In the genomic region with DNA sequence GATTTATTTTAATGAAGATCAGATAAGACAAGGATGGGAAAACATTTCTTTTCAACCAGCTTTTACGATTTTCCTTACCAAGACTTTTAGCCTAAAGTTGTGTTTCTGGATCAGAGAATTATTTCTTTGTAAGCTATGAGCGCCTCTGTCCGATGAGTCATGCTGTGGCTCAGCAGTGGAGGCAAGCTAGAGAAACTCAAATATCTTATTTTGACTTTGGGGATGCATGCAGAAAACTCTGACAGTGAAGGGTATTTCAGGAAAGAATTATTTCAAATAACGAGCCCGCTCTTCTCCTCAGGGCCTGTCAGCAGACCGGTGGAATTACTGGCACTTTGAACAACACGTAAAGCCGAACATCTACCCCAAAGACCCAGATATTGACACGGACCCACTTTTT, we compare ENCODE assay signal across 29 cellular contexts.
DNase-seq lines count a peak whose midpoint lies in the region; ATAC-seq and TF ChIP-seq lines count a peak whose summit lies in the region.
"Had no signal": no experiment of that assay in that cellular context is flagged by ENCODE, and none has a peak within 500 bp of the region (broad histone marks: within the 10 kb centered on the region; RNA-seq: fewer than 3 reads in every experiment).

No MANE protein-coding gene starts in this region.

- H3K4me3 ChIP-seq in GM23248, result no peak overlapping the region
- H3K4me3 ChIP-seq in RWPE2 (ENCODE audit: severe bottlenecking), result no peak overlapping the region
- no peak overlapping the region for H3K4me3 ChIP-seq in epithelial cell of esophagus (ENCODE audit: low read length)
- no peak overlapping the region for H3K4me3 ChIP-seq in mesenchymal stem cell (ENCODE audit: insufficient read depth in 1 of 2, low read depth in 1 of 2, low read length in 2 of 2)
- no peak overlapping the region for H3K4me3 ChIP-seq in SK-N-SH (ENCODE audit: low read depth in 2 of 2, low read length in 1 of 2)
- H3K4me3 ChIP-seq: BLaER1 treated with 17β-estradiol and CSF1 and Interleukin-3, amounts not matched to agents 10 nM and 100 nM; K562; PC-9; spleen; tibial nerve had no signal

- H3K4me1 ChIP-seq in GM23248 (ENCODE audit: insufficient read depth) (no peaks in the 10 kb centered on the region), RWPE2 (ENCODE audit: insufficient read depth, poor library complexity, severe bottlenecking) (peaks cover 33% of the 10 kb centered on the region), mesenchymal stem cell (ENCODE audit: control insufficient read depth, insufficient read depth, low read depth, low read length) (peaks cover 6% of the 10 kb centered on the region), SK-N-SH (ENCODE audit: control insufficient read depth in 1 of 2, insufficient read depth in 2 of 2, low read depth in 1 of 2, low read length in 1 of 2) (no peaks in the 10 kb centered on the region)
- H3K4me1 ChIP-seq: spleen, tibial nerve had no signal

- H2AFZ ChIP-seq in GM23248 (no peak overlapping the region), mesenchymal stem cell (ENCODE audit: low read depth, low read length) (no peak overlapping the region), SK-N-SH (ENCODE audit: low read depth) (no peak overlapping the region)
- H2AFZ ChIP-seq: PC-9 had no signal

- H3K9me2 ChIP-seq in GM23248 (ENCODE audit: insufficient read depth) (no peaks in the 10 kb centered on the region), SK-N-SH (no peaks in the 10 kb centered on the region)

- H2BK5ac ChIP-seq in mesenchymal stem cell (ENCODE audit: low read depth, low read length, poor library complexity, severe bottlenecking), result peak overlapping the region; percentile 14

- no peaks in the 10 kb centered on the region for H3K9me3 ChIP-seq in GM23248 (ENCODE audit: low read depth)
- no peaks in the 10 kb centered on the region for H3K9me3 ChIP-seq in RWPE2 (ENCODE audit: severe bottlenecking)
- H3K9me3 ChIP-seq in mesenchymal stem cell (ENCODE audit: control insufficient read depth, low read length), result no peaks in the 10 kb centered on the region
- no peaks in the 10 kb centered on the region for H3K9me3 ChIP-seq in SK-N-SH
- H3K9me3 ChIP-seq: BLaER1 treated with 17β-estradiol and CSF1 and Interleukin-3, amounts not matched to agents 10 nM and 100 nM had no signal

- H3K79me2 ChIP-seq in GM23248 (ENCODE audit: insufficient read depth) (no peaks in the 10 kb centered on the region), SK-N-SH (ENCODE audit: insufficient read depth) (no peaks in the 10 kb centered on the region)

- H3K18ac ChIP-seq in mesenchymal stem cell (ENCODE audit: low read depth in 1 of 2, low read length in 2 of 2), result no peak overlapping the region

- no peak overlapping the region for H3K4ac ChIP-seq in mesenchymal stem cell (ENCODE audit: low read depth in 1 of 2, low read length in 2 of 2)

- no peaks in the 10 kb centered on the region for H3K79me1 ChIP-seq in mesenchymal stem cell (replicated peaks; ENCODE audit: low read length, poor library complexity, severe bottlenecking)

- H2BK12ac ChIP-seq in mesenchymal stem cell (ENCODE audit: low read length in 2 of 2), result no peak overlapping the region

- H3K36me3 ChIP-seq in GM23248 (ENCODE audit: low read depth), result no peaks in the 10 kb centered on the region
- H3K36me3 ChIP-seq in RWPE2 (ENCODE audit: low read depth), result no peaks in the 10 kb centered on the region
- H3K36me3 ChIP-seq in mesenchymal stem cell (ENCODE audit: control insufficient read depth in 1 of 2, insufficient read depth in 2 of 2, low read depth in 1 of 2, low read length in 2 of 2), result no peaks in the 10 kb centered on the region
- no peaks in the 10 kb centered on the region for H3K36me3 ChIP-seq in SK-N-SH (replicated peaks in 1 of 2; ENCODE audit: control insufficient read depth in 1 of 2, insufficient read depth in 2 of 2, low read length in 1 of 2)
- H3K36me3 ChIP-seq: BLaER1 treated with 17β-estradiol and CSF1 and Interleukin-3, amounts not matched to agents 10 nM and 100 nM; spleen; tibial nerve had no signal

- CTCF ChIA-PET in SK-N-SH (lab: Yijun Ruan, JAX), result no interaction called here

- no peak overlapping the region for H3K14ac ChIP-seq in mesenchymal stem cell (ENCODE audit: low read length in 2 of 2)

- DNase-seq in GM23248 (peak; percentile 14), RWPE2 (ENCODE audit: low spot score) (no peak), epithelial cell of esophagus (ENCODE audit: low read depth) (peak; percentile 78), mesenchymal stem cell (no peak), SK-N-SH (no peak)
- no peak for DNase-seq in activated CD8-positive, alpha-beta memory T cell treated with anti-CD3 and anti-CD28 coated beads, Interleukin-2, amount 50 U/mL, for 48 hours
- DNase-seq in activated CD4-positive, alpha-beta T cell treated with anti-CD3 and anti-CD28 coated beads, Interleukin-2, amount 50 U/mL, for 1 hour, result no peak
- DNase-seq: activated CD4-positive, alpha-beta memory T cell treated with anti-CD3 and anti-CD28 coated beads, Interleukin-2, amount 10 ng/mL, durations not matched to agents 7 days and 5 days; activated naive CD4-positive, alpha-beta T cell treated with anti-CD3 and anti-CD28 coated beads, Interleukin-2, amount 50 U/mL, for 16 hours; amniotic stem cell; COR-L47; DMS79 treated with DMSO at 0.1 percent for 48 hours; glutamatergic neuron; H7; kidney; NCI-H1436; NCI-H524 treated with DMSO at 0.1 percent for 48 hours; nephron progenitor cell; NK-92 treated with Interleukin-12 subunit alpha and Interleukin-12 subunit beta, amount 100 ng/mL, for 24 hours; PC-9; SIG-M5; spleen; T-cell had no signal

- H4K8ac ChIP-seq in mesenchymal stem cell (ENCODE audit: low read length), result no peak overlapping the region

- H4K20me1 ChIP-seq in GM23248 (ENCODE audit: insufficient read depth) (no peaks in the 10 kb centered on the region), SK-N-SH (ENCODE audit: insufficient read depth) (no peaks in the 10 kb centered on the region)
- H4K20me1 ChIP-seq: BLaER1 treated with 17β-estradiol and CSF1 and Interleukin-3, amounts not matched to agents 10 nM and 100 nM had no signal

- TF ChIP-seq CTCF in RWPE2 (IDR thresholded peaks at IDR 0.05; ENCODE audit: poor library complexity, severe bottlenecking) (no peak), epithelial cell of esophagus (IDR thresholded peaks at IDR 0.05; ENCODE audit: insufficient read depth, low read depth, low read length, missing control alignments) (no peak), SK-N-SH (IDR thresholded peaks at IDR 0.05) (no peak)

- POLR2A ChIA-PET in SK-N-SH (lab: Yijun Ruan, JAX), result no interaction called here

- no peak overlapping the region for H3K23ac ChIP-seq in mesenchymal stem cell (ENCODE audit: low read length in 2 of 2)

- WGBS in GM23248 (ENCODE audit: low coverage in 1 of 2, low lambda C conversion rate in 2 of 2, missing lambda C conversion rate in 2 of 2), 2 experiments, result 60 to 72% methylated on average over 9 of the region's 9 CpGs
- WGBS in mesenchymal stem cell, result 77% methylated on average over 9 of the region's 9 CpGs
- 51% methylated on average over 9 of the region's 9 CpGs for WGBS in SK-N-SH (ENCODE audit: low lambda C conversion rate)

- H3K9ac ChIP-seq in GM23248, result no peak overlapping the region
- no peak overlapping the region for H3K9ac ChIP-seq in mesenchymal stem cell (ENCODE audit: low read length)
- no peak overlapping the region for H3K9ac ChIP-seq in SK-N-SH
- H3K9ac ChIP-seq: BLaER1 treated with 17β-estradiol and CSF1 and Interleukin-3, amounts not matched to agents 10 nM and 100 nM had no signal

- TF ChIP-seq RAD21 in SK-N-SH (IDR thresholded peaks at IDR 0.05; ENCODE audit: low read length), result no peak

- no peak overlapping the region for H2AK5ac ChIP-seq in mesenchymal stem cell (ENCODE audit: low read length, severe bottlenecking)

- in situ Hi-C loops in GM23248 (cut with MboI), result no loop called here

- no peak overlapping the region for H4K91ac ChIP-seq in mesenchymal stem cell (ENCODE audit: low read length)

- ATAC-seq in RWPE2 (ENCODE audit: low read depth), result peak; percentile 31; the same call in 1 of the 3 replicates
- no peak for ATAC-seq in HG02938 (IDR thresholded peaks at IDR 0.05; ENCODE audit: unreplicated experiment)
- ATAC-seq: activated CD4-positive, CD25-positive, alpha-beta regulatory T cell treated with anti-CD3 and anti-CD28 coated beads, Interleukin-2, amount 50 U/mL, for 24 hours; activated T-helper 17 cell treated with anti-CD3 and anti-CD28 coated beads, Interleukin-2, amount 50 U/mL, for 72 hours; K562; T-cell had no signal

- TF ChIP-seq EP300 in SK-N-SH (IDR thresholded peaks at IDR 0.05; ENCODE audit: borderline replicate concordance in 1 of 2, low read depth in 1 of 2, low read length in 1 of 2), result no peak

- no peaks in the 10 kb centered on the region for H3F3A ChIP-seq in GM23248 (ENCODE audit: insufficient read depth)
- no peaks in the 10 kb centered on the region for H3F3A ChIP-seq in SK-N-SH (replicated peaks; ENCODE audit: insufficient read depth)

- H2BK15ac ChIP-seq in mesenchymal stem cell (ENCODE audit: low read depth, poor library complexity, severe bottlenecking), result no peak overlapping the region

- H3K4me2 ChIP-seq in GM23248 (ENCODE audit: unreplicated experiment) (no peak overlapping the region), mesenchymal stem cell (ENCODE audit: low read length, poor library complexity, severe bottlenecking) (peak overlapping the region; percentile 57), SK-N-SH (no peak overlapping the region)
- H3K4me2 ChIP-seq: PC-9 had no signal

- H3K27ac ChIP-seq in GM23248 (no peak overlapping the region), RWPE2 (ENCODE audit: poor library complexity, severe bottlenecking) (peak overlapping the region; percentile 74), mesenchymal stem cell (ENCODE audit: low read length, poor library complexity, severe bottlenecking) (peak overlapping the region; percentile 92), SK-N-SH (ENCODE audit: low read depth in 2 of 2, low read length in 1 of 2) (no peak overlapping the region)
- H3K27ac ChIP-seq: BLaER1 treated with 17β-estradiol and CSF1 and Interleukin-3, amounts not matched to agents 10 nM and 100 nM; PC-9; tibial nerve had no signal

- no peak overlapping the region for H2BK120ac ChIP-seq in mesenchymal stem cell (ENCODE audit: low read depth, low read length)

- no peaks in the 10 kb centered on the region; the same call in 1 of the 2 replicates for H3K27me3 ChIP-seq in GM23248 (replicated peaks; ENCODE audit: insufficient read depth)
- H3K27me3 ChIP-seq in RWPE2 (ENCODE audit: insufficient read depth, poor library complexity, severe bottlenecking), result no peaks in the 10 kb centered on the region
- no peaks in the 10 kb centered on the region for H3K27me3 ChIP-seq in mesenchymal stem cell (ENCODE audit: control insufficient read depth in 1 of 2, insufficient read depth in 1 of 2, low read length in 2 of 2)
- H3K27me3 ChIP-seq in SK-N-SH (ENCODE audit: insufficient read depth), result no peaks in the 10 kb centered on the region
- H3K27me3 ChIP-seq: BLaER1 treated with 17β-estradiol and CSF1 and Interleukin-3, amounts not matched to agents 10 nM and 100 nM; spleen; tibial nerve had no signal

TF ChIP-seq in SK-N-SH, 30 proteins besides CTCF, POLR2A, EP300 and RAD21 (continues in another document):
- no peak for TF ChIP-seq RXRA (IDR thresholded peaks at IDR 0.05; ENCODE audit: borderline replicate concordance, low read depth)
- TF ChIP-seq FOSL2 (IDR thresholded peaks at IDR 0.05; ENCODE audit: borderline replicate concordance, low read depth), result no peak
- no peak for TF ChIP-seq RCOR1 (IDR thresholded peaks at IDR 0.05; ENCODE audit: low read length)
- no peak for TF ChIP-seq CHD2 (IDR thresholded peaks at IDR 0.05; ENCODE audit: low read length, partially characterized antibody)

Comparison
In these comparisons a context has a peak if more than half of its experiments do, and no peak if none do; other contexts are left out.
1. DNase-seq: peak in GM23248 (single experiment) and epithelial cell of esophagus (single experiment); none in RWPE2 (single experiment), mesenchymal stem cell (single experiment), SK-N-SH (single experiment), activated CD8-positive, alpha-beta memory T cell treated with anti-CD3 and anti-CD28 coated beads, Interleukin-2, amount 50 U/mL, for 48 hours (single experiment) and activated CD4-positive, alpha-beta T cell treated with anti-CD3 and anti-CD28 coated beads, Interleukin-2, amount 50 U/mL, for 1 hour (single experiment).
2. H3K27ac ChIP-seq: peak in RWPE2 (single experiment) and mesenchymal stem cell (single experiment); none in GM23248 (single experiment) and SK-N-SH (0 of 2).